In genomic region chr14:23299558-23299957, GRCh38 we compare ENCODE assay signal across 1 cellular context.
TF ChIP-seq lines count a peak whose summit lies in the region.

No MANE protein-coding gene starts in this region.

TF ChIP-seq in HEK293, 187 proteins besides CTCF, POLR2A, EP300 and RAD21 (continued from another document):
- TF ChIP-seq ZSCAN5A (tag by site-specific recombination; IDR thresholded peaks at IDR 0.05) (no peak), ZNF791 (tag by site-specific recombination; IDR thresholded peaks at IDR 0.05) (no peak), ATF2 (tag by site-specific recombination; IDR thresholded peaks at IDR 0.05; ENCODE audit: low read depth) (no peak), PRDM1 (tag by site-specific recombination; IDR thresholded peaks at IDR 0.05) (peak; percentile 31; the same call in 1 of the 2 replicates), ZNF362 (tag by site-specific recombination; IDR thresholded peaks at IDR 0.05) (peak; percentile 87)
